ENCODE assay signal across 8 cellular contexts in genomic region chr7:150404785-150405583, GRCh38. TPM values are rescaled to one million over a fixed set of nuclear protein-coding genes. Genes with fewer than 3 reads are reported as not detected.
DNase-seq lines count a peak whose midpoint lies in the region; ATAC-seq, FAIRE-seq and TF ChIP-seq lines count a peak whose summit lies in the region.

No MANE protein-coding gene starts in this region.

- peak overlapping the region; percentile 85 for H3K27ac ChIP-seq in CD4-positive, alpha-beta memory T cell (ENCODE audit: low read depth, low read length)
- H3K27ac ChIP-seq in endothelial cell of umbilical vein (ENCODE audit: insufficient read depth, low read depth, low read length), result peak overlapping the region; percentile 71

- H3K4me1 Mint-ChIP-seq in CD4-positive, alpha-beta memory T cell, result peaks cover 21 to 53% (median 39%) of the 10 kb centered on the region in 4 donors

- H3K79me2 ChIP-seq in endothelial cell of umbilical vein (ENCODE audit: control insufficient read depth, insufficient read depth, low read length), result no peaks in the 10 kb centered on the region

- TSS peak; percentile 77 for BruUV-seq in endothelial cell of umbilical vein (replicated peaks; lab: Mats Ljungman, UMichigan)

- no peaks in the 10 kb centered on the region for H4K20me1 ChIP-seq in endothelial cell of umbilical vein (replicated peaks; ENCODE audit: control insufficient read depth, extremely low read depth, insufficient read depth, low read length)

- TF ChIP-seq POLR2A in endothelial cell of umbilical vein (IDR thresholded peaks at IDR 0.05; ENCODE audit: low read depth, low read length), result peak; percentile 89

- dilution Hi-C loops in endothelial cell of umbilical vein (cut with MboI; ENCODE audit: extremely low pct_ligation_motif_present, low sequenced_read_pairs), result no loop called here

- H2AFZ ChIP-seq in endothelial cell of umbilical vein (ENCODE audit: low read depth, low read length), result peak overlapping the region; percentile 96

- DNase-seq in CD4-positive, alpha-beta memory T cell, result peak; percentile 75 to 80 (median 77)
- DNase-seq in NOMO-1 (lab: John Stamatoyannopoulos, UW; ENCODE audit: unreplicated experiment in 2 of 2) (peak; percentile 47 to 64), activated T-cell treated with anti-CD3 and anti-CD28 coated beads for 1 hour (ENCODE audit: low read depth) (peak; percentile 59), endothelial cell of umbilical vein (ENCODE audit: low read depth, low spot score) (peak; percentile 87)
- peak; percentile 73 to 74 for DNase-seq in stimulated activated CD8-positive, alpha-beta memory T cell treated with anti-CD3 and anti-CD28 coated beads, Interleukin-15, amount 100 ng/mL, for 48 hours (ENCODE audit: low read depth in 2 of 2)

- H3K9me3 Mint-ChIP-seq in CD4-positive, alpha-beta memory T cell, result no peaks in the 10 kb centered on the region

- CTCF ChIA-PET in CD4-positive, alpha-beta memory T cell (lab: Charles Lee; ENCODE audit: partially characterized antibody), result interaction anchor here (0.6 to 2.7 kb wide), 24 partner anchors 10 to 1776 kb away, joined by 3 to 24 read pairs (median 3); partner anchors contain the start of gene GIMAP6
- CTCF ChIA-PET in endothelial cell of umbilical vein (lab: Charles Lee), result interaction anchor here (0.8 to 2.4 kb wide), 10 partner anchors 10 to 50 kb away, joined by 3 to 11 read pairs (median 4); partner anchors contain the start of gene REPIN1

- peaks cover 2% of the 10 kb centered on the region for H3K36me3 ChIP-seq in CD4-positive, alpha-beta memory T cell (ENCODE audit: insufficient read depth, low read length)
- no peaks in the 10 kb centered on the region for H3K36me3 ChIP-seq in endothelial cell of umbilical vein (ENCODE audit: control insufficient read depth in 2 of 2, extremely low read depth in 1 of 2, insufficient read depth in 2 of 2, low read length in 2 of 2)

- H3K36me3 Mint-ChIP-seq in CD4-positive, alpha-beta memory T cell, result peaks cover 13 to 29% of the 10 kb centered on the region in 2 donors

- POLR2A ChIA-PET in CD4-positive, alpha-beta memory T cell (lab: Charles Lee; ENCODE audit: partially characterized antibody), result interaction anchor here (0.5 to 6.1 kb wide), 34 partner anchors 10 to 1163 kb away, joined by 3 to 101 read pairs (median 5); partner anchors contain the start of genes ABCF2, ACTR3C, GIMAP1 and GIMAP8
- POLR2A ChIA-PET in endothelial cell of umbilical vein (lab: Charles Lee), result interaction anchor here (0.6 to 0.8 kb wide), 2 partner anchors 27 to 34 kb away, joined by 3 to 4 read pairs; no protein-coding TSS in a partner anchor

- H3K9me1 ChIP-seq in endothelial cell of umbilical vein (replicated peaks; ENCODE audit: control insufficient read depth, extremely low read depth, insufficient read depth, low read length), result no peaks in the 10 kb centered on the region

- no peaks in the 10 kb centered on the region for H3K27me3 ChIP-seq in CD4-positive, alpha-beta memory T cell (ENCODE audit: insufficient read depth, low read length)
- H3K27me3 ChIP-seq in endothelial cell of umbilical vein (ENCODE audit: control insufficient read depth in 2 of 2, insufficient read depth in 2 of 2, low read length in 2 of 2) (no peaks in the 10 kb centered on the region), mononuclear cell (ENCODE audit: insufficient read depth, low read length) (no peaks in the 10 kb centered on the region)

- peak; percentile 90 for FAIRE-seq in endothelial cell of umbilical vein (lab: Jason Lieb, UNC)

- H3K4me3 Mint-ChIP-seq in CD4-positive, alpha-beta memory T cell, result peak overlapping the region; percentile 93 to 99 (median 98)

- H3K4me3 ChIP-seq in CD4-positive, alpha-beta memory T cell (ENCODE audit: low read length in 2 of 2), result peak overlapping the region; percentile 62 to 92
- H3K4me3 ChIP-seq in endothelial cell of umbilical vein (replicated peaks in 1 of 3; ENCODE audit: insufficient read depth in 1 of 3, low read depth in 1 of 3, low read length in 3 of 3), result peak overlapping the region; percentile 68 to 81 (median 79)
- H3K4me3 ChIP-seq in mononuclear cell (ENCODE audit: low read length), result peak overlapping the region; percentile 64

- ATAC-seq in GM19351 (IDR thresholded peaks at IDR 0.05; ENCODE audit: unreplicated experiment) (peak; percentile 47), HG03460 (IDR thresholded peaks at IDR 0.05; ENCODE audit: unreplicated experiment) (peak; percentile 40)

- peak overlapping the region; percentile 83 for H3K4me2 ChIP-seq in endothelial cell of umbilical vein (ENCODE audit: insufficient read depth, low read length)

- peak overlapping the region; percentile 80 to 99 (median 98) for H3K27ac Mint-ChIP-seq in CD4-positive, alpha-beta memory T cell

- H3K4me1 ChIP-seq in CD4-positive, alpha-beta memory T cell (ENCODE audit: insufficient read depth, low read length), result peaks cover 30% of the 10 kb centered on the region
- H3K4me1 ChIP-seq in endothelial cell of umbilical vein (ENCODE audit: control insufficient read depth, extremely low read depth, insufficient read depth, low read length) (peaks cover 15% of the 10 kb centered on the region), mononuclear cell (ENCODE audit: insufficient read depth, low read length) (peaks cover 28% of the 10 kb centered on the region)

- no peaks in the 10 kb centered on the region for H3K9me3 ChIP-seq in CD4-positive, alpha-beta memory T cell (ENCODE audit: control insufficient read depth in 1 of 2, low read length in 2 of 2)
- no peaks in the 10 kb centered on the region for H3K9me3 ChIP-seq in endothelial cell of umbilical vein (replicated peaks; ENCODE audit: control insufficient read depth, insufficient read depth, low read length)
- H3K9me3 ChIP-seq in mononuclear cell (ENCODE audit: low read depth, low read length), result no peaks in the 10 kb centered on the region

- intact Hi-C loops in CD4-positive, alpha-beta memory T cell (cut with micrococcal nuclease), result loop anchor here (1.0 kb wide), 5 partner anchors 26 to 623 kb away; partner anchors contain the start of genes ABCB8, REPIN1 and ZNF775
- intact Hi-C loops in endothelial cell of umbilical vein (cut with micrococcal nuclease), result loop anchor here (1.0 kb wide), 2 partner anchors 26 to 39 kb away; partner anchors contain the start of gene ZNF775

- H3K27me3 Mint-ChIP-seq in CD4-positive, alpha-beta memory T cell, result no peaks in the 10 kb centered on the region

- peak overlapping the region; percentile 81 for H3K9ac ChIP-seq in endothelial cell of umbilical vein (replicated peaks; ENCODE audit: extremely low read depth, insufficient read depth, low read length)

- TF ChIP-seq CTCF in endothelial cell of umbilical vein (IDR thresholded peaks at IDR 0.05; ENCODE audit: extremely low read depth in 1 of 2, insufficient read depth in 1 of 2, low read depth in 1 of 2, low read length in 2 of 2), result peak in 1 of 2 donors; percentile 22

TF ChIP-seq in endothelial cell of umbilical vein, 7 proteins besides CTCF, POLR2A, EP300 and RAD21 (continues in another document):
- TF ChIP-seq MAX (IDR thresholded peaks at IDR 0.05; ENCODE audit: insufficient read depth, insufficient read length) (peak; percentile 14), EZH2 (IDR thresholded peaks at IDR 0.05; ENCODE audit: borderline replicate concordance, low read depth, low read length, severe bottlenecking) (no peak), JUN (IDR thresholded peaks at IDR 0.05; ENCODE audit: borderline replicate concordance, insufficient read depth, insufficient read length, low read depth) (no peak), FOS (IDR thresholded peaks at IDR 0.05; ENCODE audit: borderline replicate concordance, insufficient read depth, low read length) (peak; percentile 9), MYC (IDR thresholded peaks at IDR 0.05; ENCODE audit: low read depth, low read length) (no peak)

RNA-seq across cellular contexts. Expression of gene ZNF775, which starts 25.9 kb away (rescaled TPM):
- total RNA-seq in CD4-positive, alpha-beta memory T cell, result 1 to 10 TPM; 4.3 to 5.5 TPM
- polyA plus RNA-seq in CD4-positive, alpha-beta memory T cell, result 1 to 10 TPM in 1 of 2 donors, under 1 TPM in 1; 0.67 to 7.6 TPM
- total RNA-seq in endothelial cell of umbilical vein, result 8.3 and 9.7 TPM in 2 replicates
- polyA plus RNA-seq in endothelial cell of umbilical vein, result 5.8 and 7.4 TPM in 2 replicates
- polyA plus RNA-seq in endothelial cell of umbilical vein (2011; cell fraction: cytosol; rRNA removed), result 2.6 and 4.3 TPM in 2 replicates
- 2.7 and 3.0 TPM in 2 replicates for polyA plus RNA-seq in endothelial cell of umbilical vein (2011; cell fraction: nucleus; rRNA removed)
- 3.6 and 5.0 TPM in 2 replicates for polyA plus RNA-seq in endothelial cell of umbilical vein (2012)
- polyA minus RNA-seq in endothelial cell of umbilical vein, result 2.3 and 3.7 TPM in 2 replicates
- 1.0 TPM for polyA minus RNA-seq in endothelial cell of umbilical vein (2011; cell fraction: cytosol; rRNA and poly(A)+ RNA removed)
- polyA minus RNA-seq in endothelial cell of umbilical vein (2011; cell fraction: nucleus; rRNA and poly(A)+ RNA removed), result 0.58 and 2.4 TPM in 2 replicates
- total RNA-seq in mononuclear cell, result 0.94 TPM

RNA-seq across cellular contexts. Expression of gene REPIN1, which starts 36.4 kb away (rescaled TPM):
- total RNA-seq in CD4-positive, alpha-beta memory T cell, result 10 to 100 TPM; 72.0 to 78.5 TPM
- 10 to 100 TPM; 29.4 to 62.1 TPM for polyA plus RNA-seq in CD4-positive, alpha-beta memory T cell
- total RNA-seq in endothelial cell of umbilical vein, result 139 and 140 TPM in 2 replicates
- polyA plus RNA-seq in endothelial cell of umbilical vein, result 108 and 116 TPM in 2 replicates
- 75.8 and 97.4 TPM in 2 replicates for polyA plus RNA-seq in endothelial cell of umbilical vein (2011; cell fraction: cytosol; rRNA removed)
- polyA plus RNA-seq in endothelial cell of umbilical vein (2011; cell fraction: nucleus; rRNA removed), result 109 and 118 TPM in 2 replicates
- polyA plus RNA-seq in endothelial cell of umbilical vein (2012), result 79.2 and 83.8 TPM in 2 replicates
- 62.8 and 65.7 TPM in 2 replicates for polyA minus RNA-seq in endothelial cell of umbilical vein
- 54.0 TPM for polyA minus RNA-seq in endothelial cell of umbilical vein (2011; cell fraction: cytosol; rRNA and poly(A)+ RNA removed)
- polyA minus RNA-seq in endothelial cell of umbilical vein (2011; cell fraction: nucleus; rRNA and poly(A)+ RNA removed), result 37.4 and 48.4 TPM in 2 replicates
- 49.2 TPM for total RNA-seq in mononuclear cell

RNA-seq across cellular contexts. Expression of gene GIMAP8, which starts 45.4 kb away (rescaled TPM):
- 10 to 100 TPM; 59.0 to 62.5 TPM for total RNA-seq in CD4-positive, alpha-beta memory T cell
- polyA plus RNA-seq in CD4-positive, alpha-beta memory T cell, result 10 to 100 TPM in 1 of 2 donors, 1 to 10 TPM in 1; 9.8 to 39.9 TPM
- total RNA-seq in endothelial cell of umbilical vein (67.5 and 71.8 TPM in 2 replicates), mononuclear cell (4.2 TPM)
- 25.3 and 32.2 TPM in 2 replicates for polyA plus RNA-seq in endothelial cell of umbilical vein
- 36.2 and 42.4 TPM in 2 replicates for polyA plus RNA-seq in endothelial cell of umbilical vein (2011; cell fraction: cytosol; rRNA removed)
- polyA plus RNA-seq in endothelial cell of umbilical vein (2011; cell fraction: nucleus; rRNA removed), result 51.4 and 53.1 TPM in 2 replicates
- 23.3 and 30.6 TPM in 2 replicates for polyA plus RNA-seq in endothelial cell of umbilical vein (2012)
- 61.1 and 65.6 TPM in 2 replicates for polyA minus RNA-seq in endothelial cell of umbilical vein
- not detected for polyA minus RNA-seq in endothelial cell of umbilical vein (2011; cell fraction: cytosol; rRNA and poly(A)+ RNA removed)
- 31.7 and 33.7 TPM in 2 replicates for polyA minus RNA-seq in endothelial cell of umbilical vein (2011; cell fraction: nucleus; rRNA and poly(A)+ RNA removed)

Comparison
In these comparisons a context has a peak if more than half of its experiments do, and no peak if none do; other contexts are left out.
1. Peak in every context shown above with its lines: DNase-seq, ATAC-seq, H3K4me3 ChIP-seq and H3K27ac ChIP-seq.
2. RNA of gene GIMAP8, which starts 45.4 kb away (total RNA-seq): 67.5 to 71.8 TPM in endothelial cell of umbilical vein and 59.0 to 62.5 TPM in CD4-positive, alpha-beta memory T cell; 4.2 TPM in mononuclear cell (single experiment); every median in the first group is over 10 times any median in the second.